ENCODE assay signal across 18 cellular contexts in the genomic region with DNA sequence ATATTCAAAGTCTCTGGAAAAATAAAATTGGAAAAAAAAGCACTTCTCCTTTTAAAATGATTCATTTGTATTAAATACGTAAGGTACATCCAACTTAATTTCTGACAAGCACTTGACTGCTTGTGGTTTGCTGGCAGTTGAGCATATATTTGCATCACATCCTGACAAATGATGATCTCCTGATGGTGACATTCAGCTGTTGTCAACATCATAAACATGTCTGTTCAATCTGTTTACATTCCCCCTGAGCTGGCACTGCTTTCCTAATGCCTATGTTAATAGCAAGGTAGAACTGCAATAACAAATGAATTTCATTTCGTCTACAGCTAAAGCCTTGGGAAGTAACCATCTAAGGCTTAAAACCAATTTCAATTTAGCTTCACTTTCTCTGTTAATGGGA. TPM values are rescaled to one million over a fixed set of nuclear protein-coding genes. Genes with fewer than 3 reads are reported as not detected.
DNase-seq lines count a peak whose midpoint lies in the region; ATAC-seq and TF ChIP-seq lines count a peak whose summit lies in the region.
"Had no signal": no experiment of that assay in that cellular context is flagged by ENCODE, and none has a peak within 500 bp of the region (broad histone marks: within the 10 kb centered on the region; RNA-seq: fewer than 3 reads in every experiment).

No MANE protein-coding gene starts in this region.

- peak overlapping the region; percentile 74; the same call in 1 of the 2 replicates for H3K4me2 ChIP-seq in IMR-90 (ENCODE audit: low read depth, low read length)

- no peak overlapping the region for H2BK15ac ChIP-seq in IMR-90 (ENCODE audit: low read depth, low read length)

- TF ChIP-seq CTCF in IMR-90 (conservative IDR thresholded peaks at IDR 0.05; ENCODE audit: low read depth, low read length), result no peak

- no peak overlapping the region for H2AK9ac ChIP-seq in IMR-90 (replicated peaks; ENCODE audit: low read depth, low read length, poor library complexity)

- H3K27ac ChIP-seq in IMR-90 (ENCODE audit: insufficient read depth, low read length) (no peak overlapping the region), iPS-18a (ENCODE audit: low read length) (no peak overlapping the region)
- H3K27ac ChIP-seq: colonic mucosa, neutrophil, SJSA1 had no signal

- H3K27me3 ChIP-seq in IMR-90 (ENCODE audit: control insufficient read depth, insufficient read depth, low read length) (no peaks in the 10 kb centered on the region), iPS-18a (ENCODE audit: control insufficient read depth, insufficient read depth, low read length) (no peaks in the 10 kb centered on the region)
- H3K27me3 ChIP-seq: colonic mucosa, neutrophil, SJSA1 had no signal

- H3K9me1 ChIP-seq in IMR-90 (ENCODE audit: insufficient read depth, low read length), result no peaks in the 10 kb centered on the region

- no peak overlapping the region for H2BK5ac ChIP-seq in IMR-90 (ENCODE audit: low read depth, low read length, poor library complexity, severe bottlenecking)

- no peak overlapping the region for H3K9ac ChIP-seq in IMR-90 (ENCODE audit: low read depth, low read length)
- H3K9ac ChIP-seq in iPS-18a (ENCODE audit: low read length), result no peak overlapping the region

- BruUV-seq in IMR-90 (replicated peaks; lab: Mats Ljungman, UMichigan), result no TSS peak

- H3K4me3 ChIP-seq in IMR-90 (ENCODE audit: insufficient read depth, low read depth, low read length) (no peak overlapping the region), iPS-18a (ENCODE audit: low read length) (peak overlapping the region; percentile 24)
- H3K4me3 ChIP-seq: colonic mucosa, SJSA1 had no signal

- no peak overlapping the region for H3K18ac ChIP-seq in IMR-90 (ENCODE audit: low read depth, low read length)

- no peaks in the 10 kb centered on the region for H4K20me1 ChIP-seq in IMR-90 (ENCODE audit: insufficient read depth, low read length)

- no peak overlapping the region for H3K56ac ChIP-seq in IMR-90 (ENCODE audit: extremely low read depth, insufficient read depth, low read length)

- H4K5ac ChIP-seq in IMR-90 (ENCODE audit: low read depth, low read length), result no peak overlapping the region

- no peak overlapping the region for H3K4ac ChIP-seq in IMR-90 (ENCODE audit: low read depth, low read length)

- DNase-seq in DMS53 treated with DMSO at 0.1 percent for 48 hours (lab: John Stamatoyannopoulos, UW; ENCODE audit: unreplicated experiment) (peak; percentile 65), IMR-90 (no peak), NCI-H526 (lab: John Stamatoyannopoulos, UW) (peak; percentile 91 to 95), DMS114 treated with DMSO at 0.1 percent for 48 hours (lab: John Stamatoyannopoulos, UW; ENCODE audit: unreplicated experiment) (no peak), amygdala (lab: John Stamatoyannopoulos, UW) (no peak)
- DNase-seq: activated CD8-positive, alpha-beta memory T cell treated with anti-CD3 and anti-CD28 coated beads, Interleukin-2, amount 50 U/mL, for 4 hours; activated naive CD4-positive, alpha-beta T cell treated with Interleukin-2 at 50 U/mL for 16 hours; AML-193; colonic mucosa; DMS79 treated with DMSO at 0.1 percent for 48 hours; islet precursor cell; MV-4-11; right cardiac atrium; substantia nigra had no signal

- H3K79me1 ChIP-seq in IMR-90 (ENCODE audit: low read depth in 1 of 2, low read length in 2 of 2), result no peaks in the 10 kb centered on the region

- H3K9me3 ChIP-seq in IMR-90 (ENCODE audit: control insufficient read depth, insufficient read depth, low read length) (no peaks in the 10 kb centered on the region), iPS-18a (ENCODE audit: control insufficient read depth, low read depth, low read length) (no peaks in the 10 kb centered on the region)
- H3K9me3 ChIP-seq: colonic mucosa, neutrophil, SJSA1 had no signal

- intact Hi-C loops in IMR-90 (cut with micrococcal nuclease), result no loop called here

- no peak for TF ChIP-seq RAD21 in IMR-90 (IDR thresholded peaks at IDR 0.05; ENCODE audit: low read length)

- no peak overlapping the region for H4K91ac ChIP-seq in IMR-90 (ENCODE audit: insufficient read depth, low read depth, low read length)

- no peak overlapping the region for H2BK120ac ChIP-seq in IMR-90 (ENCODE audit: low read depth, low read length)

- H3K23ac ChIP-seq in IMR-90 (ENCODE audit: low read depth, low read length), result no peak overlapping the region

- CTCF ChIA-PET in IMR-90 (lab: Yijun Ruan, JAX), result interaction anchor here (0.7 kb wide), 1 partner anchor 275 kb away, joined by 3 read pairs; no protein-coding TSS in a partner anchor

- H3K4me1 ChIP-seq in IMR-90 (ENCODE audit: control insufficient read depth, insufficient read depth, low read length), result no peaks in the 10 kb centered on the region
- peaks cover 42% of the 10 kb centered on the region for H3K4me1 ChIP-seq in iPS-18a (ENCODE audit: control insufficient read depth, low read depth, low read length)
- H3K4me1 ChIP-seq: colonic mucosa, SJSA1 had no signal

- H3K36me3 ChIP-seq in IMR-90 (ENCODE audit: control insufficient read depth, insufficient read depth, low read length) (peaks cover 7% of the 10 kb centered on the region), iPS-18a (ENCODE audit: control insufficient read depth, low read depth, low read length) (no peaks in the 10 kb centered on the region)
- H3K36me3 ChIP-seq: colonic mucosa, neutrophil, SJSA1 had no signal

- no peak overlapping the region for H2AFZ ChIP-seq in IMR-90 (replicated peaks; ENCODE audit: low read length, poor library complexity)

- ATAC-seq in IMR-90 (ENCODE audit: low read depth), result no peak; the same call in 1 of the 2 replicates
- no peak for ATAC-seq in GM21423 (IDR thresholded peaks at IDR 0.05; ENCODE audit: unreplicated experiment)
- ATAC-seq: right cardiac atrium had no signal

- H3K14ac ChIP-seq in IMR-90 (replicated peaks; ENCODE audit: low read depth, low read length), result no peak overlapping the region

- dilution Hi-C loops in IMR-90 (cut with HindIII; ENCODE audit: low sequenced_read_pairs, unreplicated experiment), result no loop called here

- in situ Hi-C loops in IMR-90 (cut with MboI; ENCODE audit: low sequenced_read_pairs), result no loop called here

- no peak overlapping the region for H4K8ac ChIP-seq in IMR-90 (ENCODE audit: low read depth in 2 of 2, low read length in 2 of 2)

- no peak for TF ChIP-seq POLR2A in IMR-90 (IDR thresholded peaks at IDR 0.05; ENCODE audit: low read depth, low read length)

- no peak overlapping the region for H2BK20ac ChIP-seq in IMR-90 (ENCODE audit: low read depth, low read length)

- no CpG with 5 or more reads among the region's 2 CpGs for WGBS in IMR-90 (ENCODE audit: extremely low coverage in 2 of 2, insufficient read length in 1 of 2), 2 experiments

- no peak overlapping the region for H2AK5ac ChIP-seq in IMR-90 (ENCODE audit: low read depth, low read length)

- POLR2A ChIA-PET in IMR-90 (lab: Charles Lee; ENCODE audit: unreplicated experiment), result interaction anchor here (1.2 kb wide), 1 partner anchor 22 kb away, joined by 3 read pairs; no protein-coding TSS in a partner anchor

TF ChIP-seq in IMR-90, 13 proteins besides CTCF, POLR2A, EP300 and RAD21:
- TF ChIP-seq, protein P1, sequence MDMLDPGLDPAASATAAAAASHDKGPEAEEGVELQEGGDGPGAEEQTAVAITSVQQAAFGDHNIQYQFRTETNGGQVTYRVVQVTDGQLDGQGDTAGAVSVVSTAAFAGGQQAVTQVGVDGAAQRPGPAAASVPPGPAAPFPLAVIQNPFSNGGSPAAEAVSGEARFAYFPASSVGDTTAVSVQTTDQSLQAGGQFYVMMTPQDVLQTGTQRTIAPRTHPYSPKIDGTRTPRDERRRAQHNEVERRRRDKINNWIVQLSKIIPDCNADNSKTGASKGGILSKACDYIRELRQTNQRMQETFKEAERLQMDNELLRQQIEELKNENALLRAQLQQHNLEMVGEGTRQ (IDR thresholded peaks at IDR 0.05; ENCODE audit: low read depth, low read length), result no peak
- TF ChIP-seq SMC3 (IDR thresholded peaks at IDR 0.05; ENCODE audit: low read depth, low read length) (no peak), MAFK (IDR thresholded peaks at IDR 0.05; ENCODE audit: low read depth, low read length) (no peak), CEBPB (IDR thresholded peaks at IDR 0.05; ENCODE audit: low read depth, low read length) (no peak), RFX5 (IDR thresholded peaks at IDR 0.05; ENCODE audit: low read depth, low read length) (no peak), NFE2L2 (IDR thresholded peaks at IDR 0.05; ENCODE audit: low read depth, low read length) (no peak), MAZ (IDR thresholded peaks at IDR 0.05; ENCODE audit: borderline replicate concordance, low read depth, low read length) (no peak), FOS (IDR thresholded peaks at IDR 0.05; ENCODE audit: low read depth, low read length) (no peak), BHLHE40 (IDR thresholded peaks at IDR 0.05; ENCODE audit: low read depth, low read length) (no peak), MXI1 (IDR thresholded peaks at IDR 0.05; ENCODE audit: borderline replicate concordance, low read depth, low read length) (no peak), RCOR1 (IDR thresholded peaks at IDR 0.05; ENCODE audit: insufficient replicate concordance, low read length) (no peak), CHD1 (IDR thresholded peaks at IDR 0.05; ENCODE audit: low read depth, low read length) (no peak)
- TF ChIP-seq, protein P2, sequence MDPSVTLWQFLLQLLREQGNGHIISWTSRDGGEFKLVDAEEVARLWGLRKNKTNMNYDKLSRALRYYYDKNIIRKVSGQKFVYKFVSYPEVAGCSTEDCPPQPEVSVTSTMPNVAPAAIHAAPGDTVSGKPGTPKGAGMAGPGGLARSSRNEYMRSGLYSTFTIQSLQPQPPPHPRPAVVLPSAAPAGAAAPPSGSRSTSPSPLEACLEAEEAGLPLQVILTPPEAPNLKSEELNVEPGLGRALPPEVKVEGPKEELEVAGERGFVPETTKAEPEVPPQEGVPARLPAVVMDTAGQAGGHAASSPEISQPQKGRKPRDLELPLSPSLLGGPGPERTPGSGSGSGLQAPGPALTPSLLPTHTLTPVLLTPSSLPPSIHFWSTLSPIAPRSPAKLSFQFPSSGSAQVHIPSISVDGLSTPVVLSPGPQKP (IDR thresholded peaks at IDR 0.05; ENCODE audit: borderline replicate concordance, low read depth, low read length), result no peak

RNA-seq across cellular contexts. Expression of a gene that starts 24.4 kb away (rescaled TPM):
- 0.72 and 1.1 TPM in 2 replicates for total RNA-seq in IMR-90 (2012; rRNA removed)
- polyA plus RNA-seq in IMR-90 (2012; rRNA removed), result 0.36 and 0.42 TPM in 2 replicates
- polyA plus RNA-seq in IMR-90 (2012; cell fraction: cytosol; rRNA removed), result 0.15 and 0.49 TPM in 2 replicates
- polyA plus RNA-seq in IMR-90 (2012; cell fraction: nucleus; rRNA removed; ENCODE audit: low replicate concordance), result 0.23 and 0.37 TPM in 2 replicates

Comparison
In these comparisons a context has a peak if more than half of its experiments do, and no peak if none do; other contexts are left out.
1. DNase-seq: peak in DMS53 treated with DMSO at 0.1 percent for 48 hours (single experiment) and NCI-H526 (2 of 2); none in IMR-90 (single experiment), DMS114 treated with DMSO at 0.1 percent for 48 hours (single experiment) and amygdala (0 of 56).